In the genomic region with DNA sequence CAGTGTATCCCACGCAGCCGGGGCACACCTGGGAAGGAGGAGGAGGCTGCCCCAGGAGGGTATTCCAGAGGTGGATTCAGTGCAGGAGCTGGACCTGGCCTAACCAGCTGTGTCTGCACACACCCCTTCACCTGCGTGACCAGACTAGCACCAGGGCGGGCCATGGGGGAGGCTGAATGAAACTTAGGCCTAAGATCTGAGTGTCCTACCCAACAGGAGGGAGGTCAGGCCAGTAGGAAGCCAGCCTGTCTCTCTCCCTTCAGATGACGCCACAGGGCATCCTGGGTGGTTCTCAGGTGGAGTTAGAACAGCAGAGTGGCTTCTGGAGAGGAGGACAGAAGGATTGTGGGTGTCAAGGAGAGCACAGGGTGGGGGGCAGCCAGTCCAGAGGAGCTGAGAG, we compare ENCODE assay signal across 32 cellular contexts. TPM values are rescaled to one million over a fixed set of nuclear protein-coding genes. Genes with fewer than 3 reads are reported as not detected.
DNase-seq lines count a peak whose midpoint lies in the region; ATAC-seq and TF ChIP-seq lines count a peak whose summit lies in the region.
"Had no signal": no experiment of that assay in that cellular context is flagged by ENCODE, and none has a peak within 500 bp of the region (broad histone marks: within the 10 kb centered on the region; RNA-seq: fewer than 3 reads in every experiment).

No MANE protein-coding gene starts in this region.

- peak overlapping the region; percentile 50 for H3K27ac Mint-ChIP-seq in neural progenitor cell
- H3K27ac Mint-ChIP-seq: activated CD8-positive, alpha-beta memory T cell treated with anti-CD3 and anti-CD28 coated beads, Interleukin-2, amount 10 ng/mL, durations not matched to agents 7 days and 5 days; endodermal cell; naive B cell; T-helper 1 cell treated with Interleukin-12 subunit alpha and Interleukin-12 subunit beta and Interleukin-4 antibody, amounts not matched to agents 30 μg/mL and 1 μg/mL, for 36 hours had no signal

- peaks cover 32% of the 10 kb centered on the region for H3K4me1 Mint-ChIP-seq in neural progenitor cell

- DNase-seq in WERI-Rb-1 (no peak), esophagus squamous epithelium (lab: John Stamatoyannopoulos, UW) (no peak), neural progenitor cell (ENCODE audit: low spot score) (no peak), vagina (ENCODE audit: extremely low spot score in 2 of 2) (no peak), right atrium auricular region (ENCODE audit: low spot score) (no peak), UCSD-AML1 (lab: John Stamatoyannopoulos, UW; ENCODE audit: unreplicated experiment) (no peak)
- DNase-seq: activated CD4-positive, alpha-beta T cell treated with anti-CD3 and anti-CD28 coated beads, Interleukin-2, amount 50 U/mL, for 4 hours; activated CD8-positive, alpha-beta memory T cell treated with anti-CD3 and anti-CD28 coated beads, Interleukin-2, amount 10 ng/mL, durations not matched to agents 7 days and 5 days; activated T-cell treated with anti-CD3 and anti-CD28 coated beads, Interleukin-2, amount 50 U/mL, for 48 hours; cerebellar nuclear complex; dermis blood vessel endothelial cell; DMS153; endodermal cell; gastrocnemius medialis; naive B cell; NCI-H1417; NCI-H2029; PC-3; stimulated activated CD4-positive, alpha-beta T cell treated with anti-CD3 and anti-CD28 coated beads, Interleukin-1b, Interleukin-23, amount 100 ng/mL, for 48 hours; stimulated activated naive CD4-positive, alpha-beta T cell treated with Interleukin-2 at 50 U/mL for 16 hours; uterus had no signal

- no peak overlapping the region for H2AFZ ChIP-seq in neural progenitor cell (replicated peaks)

- H3K4me1 ChIP-seq in esophagus squamous epithelium (peaks cover 36 to 95% (median 66%) of the 10 kb centered on the region in 3 donors), neural progenitor cell (peaks cover 33% of the 10 kb centered on the region), vagina (peaks cover 61% of the 10 kb centered on the region), right atrium auricular region (peaks cover 0 to 19% of the 10 kb centered on the region in 2 donors)

- peaks cover 31% of the 10 kb centered on the region for H3K27me3 Mint-ChIP-seq in neural progenitor cell (ENCODE audit: insufficient read depth, low read depth)

- intact Hi-C loops in esophagus squamous epithelium (cut with DNase I): no loop called here
- intact Hi-C loops in vagina (cut with DNase I): no loop called here

- no peaks in the 10 kb centered on the region for H3K9me3 ChIP-seq in WERI-Rb-1 (ENCODE audit: severe bottlenecking)
- H3K9me3 ChIP-seq in esophagus squamous epithelium: no peaks in the 10 kb centered on the region
- no peaks in the 10 kb centered on the region for H3K9me3 ChIP-seq in neural progenitor cell (ENCODE audit: low read depth)
- H3K9me3 ChIP-seq in vagina: no peaks in the 10 kb centered on the region
- H3K9me3 ChIP-seq in right atrium auricular region: no peaks in the 10 kb centered on the region
- H3K9me3 ChIP-seq: BLaER1, gastrocnemius medialis, SK-N-SH, uterus had no signal

- no peak overlapping the region for H3K4me2 ChIP-seq in neural progenitor cell
- H3K4me2 ChIP-seq: BLaER1, SK-N-SH, smooth muscle cell had no signal

- H3K27ac ChIP-seq in WERI-Rb-1 (peak overlapping the region; percentile 92), esophagus squamous epithelium (peak overlapping the region; percentile 83 to 97 (median 87)), neural progenitor cell (no peak overlapping the region), vagina (peak overlapping the region; percentile 68), right atrium auricular region (no peak overlapping the region)
- H3K27ac ChIP-seq: BLaER1, gastrocnemius medialis, uterus had no signal

- TF ChIP-seq CTCF in WERI-Rb-1 (IDR thresholded peaks at IDR 0.05; ENCODE audit: low read depth, low read length) (no peak), esophagus squamous epithelium (IDR thresholded peaks at IDR 0.05) (no peak), neural progenitor cell (IDR thresholded peaks at IDR 0.05) (no peak), vagina (IDR thresholded peaks at IDR 0.05) (no peak), right atrium auricular region (IDR thresholded peaks at IDR 0.05) (no peak)

- peaks cover 7% of the 10 kb centered on the region for H3K9me3 Mint-ChIP-seq in neural progenitor cell
- H3K9me3 Mint-ChIP-seq: endodermal cell; naive B cell; T-helper 1 cell treated with Interleukin-12 subunit alpha and Interleukin-12 subunit beta and Interleukin-4 antibody, amounts not matched to agents 30 μg/mL and 1 μg/mL, for 36 hours had no signal

- H3K79me2 ChIP-seq in neural progenitor cell (ENCODE audit: low read depth): peaks cover 13% of the 10 kb centered on the region

- H3K27me3 ChIP-seq in WERI-Rb-1 (ENCODE audit: insufficient read depth, low read depth, severe bottlenecking): no peaks in the 10 kb centered on the region
- peaks cover 0 to 16% (median 0%) of the 10 kb centered on the region in 4 donors for H3K27me3 ChIP-seq in esophagus squamous epithelium
- peaks cover 37% of the 10 kb centered on the region for H3K27me3 ChIP-seq in neural progenitor cell
- H3K27me3 ChIP-seq in vagina: no peaks in the 10 kb centered on the region
- no peaks in the 10 kb centered on the region for H3K27me3 ChIP-seq in right atrium auricular region
- H3K27me3 ChIP-seq: gastrocnemius medialis, uterus had no signal

- no peak overlapping the region for H3K4me3 ChIP-seq in WERI-Rb-1 (ENCODE audit: low read depth, low read length)
- H3K4me3 ChIP-seq in esophagus squamous epithelium: peak overlapping the region in 1 of 4 donors; percentile 21
- no peak overlapping the region for H3K4me3 ChIP-seq in neural progenitor cell
- no peak overlapping the region for H3K4me3 ChIP-seq in vagina
- no peak overlapping the region for H3K4me3 ChIP-seq in right atrium auricular region
- H3K4me3 ChIP-seq: BLaER1, gastrocnemius medialis, smooth muscle cell, uterus had no signal

- no peak for ATAC-seq in HG02763 (IDR thresholded peaks at IDR 0.05; ENCODE audit: unreplicated experiment)
- ATAC-seq: activated CD4-positive, CD25-positive, alpha-beta regulatory T cell treated with anti-CD3 and anti-CD28 coated beads, Interleukin-2, amount 50 U/mL, for 24 hours; activated CD8-positive, alpha-beta memory T cell treated with anti-CD3 and anti-CD28 coated beads, Interleukin-2, amount 10 ng/mL, durations not matched to agents 7 days and 5 days; gastrocnemius medialis; HCT116; left lobe of liver; PC-3; Right ventricle myocardium inferior had no signal

- no peak overlapping the region for H3K4me3 Mint-ChIP-seq in neural progenitor cell
- H3K4me3 Mint-ChIP-seq: activated CD8-positive, alpha-beta memory T cell treated with anti-CD3 and anti-CD28 coated beads, Interleukin-2, amount 10 ng/mL, durations not matched to agents 7 days and 5 days; endodermal cell; naive B cell; T-helper 1 cell treated with Interleukin-12 subunit alpha and Interleukin-12 subunit beta and Interleukin-4 antibody, amounts not matched to agents 30 μg/mL and 1 μg/mL, for 36 hours had no signal

- no peaks in the 10 kb centered on the region for H3K36me3 Mint-ChIP-seq in neural progenitor cell
- H3K36me3 Mint-ChIP-seq: activated CD8-positive, alpha-beta memory T cell treated with anti-CD3 and anti-CD28 coated beads, Interleukin-2, amount 10 ng/mL, durations not matched to agents 7 days and 5 days; naive B cell had no signal

- peaks cover 13% of the 10 kb centered on the region for H4K20me1 ChIP-seq in neural progenitor cell (ENCODE audit: low read depth)

- H3K9ac ChIP-seq in neural progenitor cell: no peak overlapping the region
- H3K9ac ChIP-seq: BLaER1, SK-N-SH had no signal

- TF ChIP-seq POLR2A in esophagus squamous epithelium (IDR thresholded peaks at IDR 0.05) (peak in 3 of 4 donors; percentile 13 to 36 (median 29)), vagina (IDR thresholded peaks at IDR 0.05) (no peak)

- WGBS in esophagus squamous epithelium, 2 donors: 29 to 50% methylated on average over 1 of the region's 5 CpGs

- H3K36me3 ChIP-seq in WERI-Rb-1: peaks cover under 1% of the 10 kb centered on the region; the same call in 1 of the 2 replicates
- no peaks in the 10 kb centered on the region for H3K36me3 ChIP-seq in esophagus squamous epithelium
- no peaks in the 10 kb centered on the region for H3K36me3 ChIP-seq in neural progenitor cell
- H3K36me3 ChIP-seq in vagina: no peaks in the 10 kb centered on the region
- no peaks in the 10 kb centered on the region for H3K36me3 ChIP-seq in right atrium auricular region
- H3K36me3 ChIP-seq: BLaER1, gastrocnemius medialis, uterus had no signal

- H3F3A ChIP-seq in neural progenitor cell (ENCODE audit: low read depth): peaks cover 14% of the 10 kb centered on the region

RNA-seq across cellular contexts. Expression of a gene that starts 3.4 kb away (rescaled TPM):
- total RNA-seq in esophagus squamous epithelium (100 to 1,000 TPM in 3 of 4 donors, 10 to 100 TPM in 1; 56.8 to 146 (median 109) TPM), neural progenitor cell (ENCODE audit: low replicate concordance) (14.5 and 42.5 TPM in 2 replicates), vagina (78.1 TPM), right atrium auricular region (10 to 100 TPM in 1 of 2 donors, 1 to 10 TPM in 1; 6.3 to 18.7 TPM)

RNA-seq across cellular contexts. Expression of a gene that starts 39.7 kb away (rescaled TPM):
- not detected for total RNA-seq in esophagus squamous epithelium
- total RNA-seq in neural progenitor cell (ENCODE audit: low replicate concordance): 0.03 TPM in 1 of 2 replicates, not detected in the other
- total RNA-seq in vagina: not detected
- not detected for total RNA-seq in right atrium auricular region
- total RNA-seq: activated CD8-positive, alpha-beta memory T cell treated with anti-CD3 and anti-CD28 coated beads, Interleukin-2, amount 10 ng/mL, durations not matched to agents 7 days and 5 days; dermis blood vessel endothelial cell; gastrocnemius medialis; osteocyte; Right ventricle myocardium inferior; smooth muscle cell; temporal lobe; uterus had no signal

RNA-seq across cellular contexts. Expression of a gene that starts 53.3 kb away (rescaled TPM):
- total RNA-seq in esophagus squamous epithelium: not detected
- total RNA-seq in neural progenitor cell (ENCODE audit: low replicate concordance): 0.17 and 0.77 TPM in 2 replicates
- total RNA-seq in vagina: 2.0 TPM
- 1 to 10 TPM; 2.4 to 7.9 TPM for total RNA-seq in right atrium auricular region
- total RNA-seq: activated CD8-positive, alpha-beta memory T cell treated with anti-CD3 and anti-CD28 coated beads, Interleukin-2, amount 10 ng/mL, durations not matched to agents 7 days and 5 days; dermis blood vessel endothelial cell had no signal

Comparison
In these comparisons a context has a peak if more than half of its experiments do, and no peak if none do; other contexts are left out.
1. H3K27ac ChIP-seq: peak in WERI-Rb-1 (single experiment), esophagus squamous epithelium (4 of 4) and vagina (single experiment); none in neural progenitor cell (single experiment) and right atrium auricular region (0 of 2).
2. POLR2A ChIP-seq: peak in esophagus squamous epithelium (3 of 4); none in vagina (0 of 2).